In the genomic region with DNA sequence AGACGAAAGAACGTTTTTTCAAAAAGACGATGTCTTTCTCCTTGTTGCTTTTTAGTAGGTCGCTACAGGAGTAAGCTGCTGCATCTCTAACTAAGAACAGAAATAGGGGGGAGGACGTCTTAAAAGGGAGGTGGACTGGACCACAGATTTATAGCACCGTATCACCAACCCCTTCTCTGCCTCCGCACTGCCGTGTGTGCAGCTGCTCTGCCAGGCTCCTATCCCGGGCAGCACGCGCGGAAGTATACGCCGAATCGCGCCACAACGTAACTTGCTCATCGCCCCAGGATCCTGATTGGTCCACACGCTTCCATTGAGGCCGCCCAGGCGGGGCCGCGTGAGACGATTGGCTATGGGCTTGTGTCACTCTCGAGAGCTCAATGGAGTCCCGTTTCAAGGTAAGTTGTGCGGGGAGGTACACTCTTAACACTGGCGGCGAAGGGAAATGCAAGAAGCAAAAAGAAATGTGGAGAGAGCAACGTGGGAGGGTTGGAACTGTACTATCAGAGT, we compare ENCODE assay signal across 2 cellular contexts.
TF ChIP-seq lines count a peak whose summit lies in the region.

A gene (minus strand): TSS at position 121 of the 510 bp plus-strand sequence. CDS start 64,006 bp downstream, outside the sequence.

TF ChIP-seq in WTC11, 78 proteins besides CTCF, POLR2A, EP300 and RAD21 (continues in another document):
- TF ChIP-seq ZNF423 (CRISPR knock-in tag; IDR thresholded peaks at IDR 0.05) (no peak), CBFB (CRISPR knock-in tag; IDR thresholded peaks at IDR 0.05; ENCODE audit: low read depth) (0 out of 2 replicates have a peak, but pooled peaks have one; percentile 69), NR3C1 (CRISPR knock-in tag; conservative IDR thresholded peaks at IDR 0.05; ENCODE audit: low read depth) (no peak), KAT7 (CRISPR knock-in tag; IDR thresholded peaks at IDR 0.05; ENCODE audit: borderline replicate concordance) (0 out of 2 replicates have a peak, but pooled peaks have one; percentile 73), SP1 (CRISPR knock-in tag; conservative IDR thresholded peaks at IDR 0.05) (peak; percentile 93), ZNF232 (CRISPR knock-in tag; IDR thresholded peaks at IDR 0.05) (0 out of 2 replicates have a peak, but pooled peaks have one; percentile 81), TP53 (CRISPR knock-in tag; IDR thresholded peaks at IDR 0.05) (peak; percentile 63; the same call in 1 of the 2 replicates), FOXK1 (CRISPR knock-in tag; IDR thresholded peaks at IDR 0.05) (peak; percentile 94), PRRX2 (CRISPR knock-in tag; IDR thresholded peaks at IDR 0.05) (no peak), ZNF121 (CRISPR knock-in tag; IDR thresholded peaks at IDR 0.05) (no peak), FOXJ3 (CRISPR knock-in tag; IDR thresholded peaks at IDR 0.05; ENCODE audit: borderline replicate concordance) (no peak), ATF1 (CRISPR knock-in tag; IDR thresholded peaks at IDR 0.05) (no peak), ZBTB21 (CRISPR knock-in tag; IDR thresholded peaks at IDR 0.05; ENCODE audit: borderline replicate concordance) (peak; percentile 49; the same call in 1 of the 2 replicates), ETV6 (CRISPR knock-in tag; IDR thresholded peaks at IDR 0.05) (0 out of 2 replicates have a peak, but pooled peaks have one; percentile 78)
- TF ChIP-seq, protein P1, sequence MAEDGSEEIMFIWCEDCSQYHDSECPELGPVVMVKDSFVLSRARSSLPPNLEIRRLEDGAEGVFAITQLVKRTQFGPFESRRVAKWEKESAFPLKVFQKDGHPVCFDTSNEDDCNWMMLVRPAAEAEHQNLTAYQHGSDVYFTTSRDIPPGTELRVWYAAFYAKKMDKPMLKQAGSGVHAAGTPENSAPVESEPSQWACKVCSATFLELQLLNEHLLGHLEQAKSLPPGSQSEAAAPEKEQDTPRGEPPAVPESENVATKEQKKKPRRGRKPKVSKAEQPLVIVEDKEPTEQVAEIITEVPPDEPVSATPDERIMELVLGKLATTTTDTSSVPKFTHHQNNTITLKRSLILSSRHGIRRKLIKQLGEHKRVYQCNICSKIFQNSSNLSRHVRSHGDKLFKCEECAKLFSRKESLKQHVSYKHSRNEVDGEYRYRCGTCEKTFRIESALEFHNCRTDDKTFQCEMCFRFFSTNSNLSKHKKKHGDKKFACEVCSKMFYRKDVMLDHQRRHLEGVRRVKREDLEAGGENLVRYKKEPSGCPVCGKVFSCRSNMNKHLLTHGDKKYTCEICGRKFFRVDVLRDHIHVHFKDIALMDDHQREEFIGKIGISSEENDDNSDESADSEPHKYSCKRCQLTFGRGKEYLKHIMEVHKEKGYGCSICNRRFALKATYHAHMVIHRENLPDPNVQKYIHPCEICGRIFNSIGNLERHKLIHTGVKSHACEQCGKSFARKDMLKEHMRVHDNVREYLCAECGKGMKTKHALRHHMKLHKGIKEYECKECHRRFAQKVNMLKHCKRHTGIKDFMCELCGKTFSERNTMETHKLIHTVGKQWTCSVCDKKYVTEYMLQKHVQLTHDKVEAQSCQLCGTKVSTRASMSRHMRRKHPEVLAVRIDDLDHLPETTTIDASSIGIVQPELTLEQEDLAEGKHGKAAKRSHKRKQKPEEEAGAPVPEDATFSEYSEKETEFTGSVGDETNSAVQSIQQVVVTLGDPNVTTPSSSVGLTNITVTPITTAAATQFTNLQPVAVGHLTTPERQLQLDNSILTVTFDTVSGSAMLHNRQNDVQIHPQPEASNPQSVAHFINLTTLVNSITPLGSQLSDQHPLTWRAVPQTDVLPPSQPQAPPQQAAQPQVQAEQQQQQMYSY (CRISPR knock-in tag; IDR thresholded peaks at IDR 0.05) = no peak
- TF ChIP-seq, protein P2, sequence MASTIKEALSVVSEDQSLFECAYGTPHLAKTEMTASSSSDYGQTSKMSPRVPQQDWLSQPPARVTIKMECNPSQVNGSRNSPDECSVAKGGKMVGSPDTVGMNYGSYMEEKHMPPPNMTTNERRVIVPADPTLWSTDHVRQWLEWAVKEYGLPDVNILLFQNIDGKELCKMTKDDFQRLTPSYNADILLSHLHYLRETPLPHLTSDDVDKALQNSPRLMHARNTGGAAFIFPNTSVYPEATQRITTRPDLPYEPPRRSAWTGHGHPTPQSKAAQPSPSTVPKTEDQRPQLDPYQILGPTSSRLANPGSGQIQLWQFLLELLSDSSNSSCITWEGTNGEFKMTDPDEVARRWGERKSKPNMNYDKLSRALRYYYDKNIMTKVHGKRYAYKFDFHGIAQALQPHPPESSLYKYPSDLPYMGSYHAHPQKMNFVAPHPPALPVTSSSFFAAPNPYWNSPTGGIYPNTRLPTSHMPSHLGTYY (CRISPR knock-in tag; IDR thresholded peaks at IDR 0.05) = no peak
- TF ChIP-seq, protein P3, sequence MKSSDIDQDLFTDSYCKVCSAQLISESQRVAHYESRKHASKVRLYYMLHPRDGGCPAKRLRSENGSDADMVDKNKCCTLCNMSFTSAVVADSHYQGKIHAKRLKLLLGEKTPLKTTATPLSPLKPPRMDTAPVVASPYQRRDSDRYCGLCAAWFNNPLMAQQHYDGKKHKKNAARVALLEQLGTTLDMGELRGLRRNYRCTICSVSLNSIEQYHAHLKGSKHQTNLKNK (CRISPR knock-in tag; IDR thresholded peaks at IDR 0.05) = no peak
- TF ChIP-seq, protein P4, sequence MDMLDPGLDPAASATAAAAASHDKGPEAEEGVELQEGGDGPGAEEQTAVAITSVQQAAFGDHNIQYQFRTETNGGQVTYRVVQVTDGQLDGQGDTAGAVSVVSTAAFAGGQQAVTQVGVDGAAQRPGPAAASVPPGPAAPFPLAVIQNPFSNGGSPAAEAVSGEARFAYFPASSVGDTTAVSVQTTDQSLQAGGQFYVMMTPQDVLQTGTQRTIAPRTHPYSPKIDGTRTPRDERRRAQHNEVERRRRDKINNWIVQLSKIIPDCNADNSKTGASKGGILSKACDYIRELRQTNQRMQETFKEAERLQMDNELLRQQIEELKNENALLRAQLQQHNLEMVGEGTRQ (CRISPR knock-in tag; IDR thresholded peaks at IDR 0.05) = peak; percentile 47
- TF ChIP-seq, protein P5, sequence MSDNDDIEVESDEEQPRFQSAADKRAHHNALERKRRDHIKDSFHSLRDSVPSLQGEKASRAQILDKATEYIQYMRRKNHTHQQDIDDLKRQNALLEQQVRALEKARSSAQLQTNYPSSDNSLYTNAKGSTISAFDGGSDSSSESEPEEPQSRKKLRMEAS (CRISPR knock-in tag; IDR thresholded peaks at IDR 0.05) = peak; percentile 80; the same call in 1 of the 2 replicates

TF ChIP-seq in H1, 55 proteins besides CTCF, POLR2A, EP300 and RAD21 (continues in another document):
- TF ChIP-seq, protein P6, sequence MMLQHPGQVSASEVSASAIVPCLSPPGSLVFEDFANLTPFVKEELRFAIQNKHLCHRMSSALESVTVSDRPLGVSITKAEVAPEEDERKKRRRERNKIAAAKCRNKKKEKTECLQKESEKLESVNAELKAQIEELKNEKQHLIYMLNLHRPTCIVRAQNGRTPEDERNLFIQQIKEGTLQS (IDR thresholded peaks at IDR 0.05; ENCODE audit: insufficient read depth, low read depth, low read length) = no peak
- TF ChIP-seq CHD2 (IDR thresholded peaks at IDR 0.05; ENCODE audit: low read length) (peak; percentile 98), SAP30 (IDR thresholded peaks at IDR 0.05; ENCODE audit: insufficient read depth, insufficient replicate concordance, low read length) (peak; percentile 52), JUN (IDR thresholded peaks at IDR 0.05; ENCODE audit: low read depth, low read length) (no peak), CBX8 (IDR thresholded peaks at IDR 0.05; ENCODE audit: borderline replicate concordance, low read depth, low read length) (no peak), CHD1 (IDR thresholded peaks at IDR 0.05; ENCODE audit: low read depth, low read length) (no peak), ZNF274 (IDR thresholded peaks at IDR 0.05; ENCODE audit: borderline replicate concordance, extremely low read depth, low read length) (no peak), BCL11A (IDR thresholded peaks at IDR 0.05; ENCODE audit: low read depth in 2 of 2, low read length in 2 of 2) (no peak), GTF2F1 (IDR thresholded peaks at IDR 0.05; ENCODE audit: borderline replicate concordance, low read depth, low read length) (no peak), CTBP2 (IDR thresholded peaks at IDR 0.05; ENCODE audit: borderline replicate concordance, insufficient read depth, insufficient read length, low read length) (no peak), NRF1 (IDR thresholded peaks at IDR 0.05; ENCODE audit: low read depth, low read length) (no peak), TAF1 (IDR thresholded peaks at IDR 0.05; ENCODE audit: low read depth, low read length) (peak; percentile 90), RBBP5 (IDR thresholded peaks at IDR 0.05; ENCODE audit: borderline replicate concordance, low read depth, low read length) (peak; percentile 66; the same call in 1 of the 2 replicates), KDM1A (IDR thresholded peaks at IDR 0.05; ENCODE audit: borderline replicate concordance, low read length) (peak; percentile 97), ASH2L (IDR thresholded peaks at IDR 0.05; ENCODE audit: low read length) (peak; percentile 89), BACH1 (IDR thresholded peaks at IDR 0.05; ENCODE audit: low read length) (no peak), TEAD4 (IDR thresholded peaks at IDR 0.05; ENCODE audit: low read depth, low read length) (peak; percentile 15; the same call in 1 of the 2 replicates), HDAC2 (IDR thresholded peaks at IDR 0.05; ENCODE audit: borderline replicate concordance in 1 of 2, low read depth in 2 of 2, low read length in 2 of 2) (no peak), HDAC6 (IDR thresholded peaks at IDR 0.05; ENCODE audit: low read depth, low read length) (no peak), CEBPB (IDR thresholded peaks at IDR 0.05; ENCODE audit: low read depth, low read length) (no peak), GABPA (IDR thresholded peaks at IDR 0.05; ENCODE audit: borderline replicate concordance, insufficient read depth, low read length) (no peak), CBX5 (IDR thresholded peaks at IDR 0.05; ENCODE audit: low read depth, low read length) (no peak), FOSL1 (IDR thresholded peaks at IDR 0.05; ENCODE audit: insufficient read depth, low read depth, low read length) (no peak), TAF7 (optimal IDR thresholded peaks at IDR 0.05; ENCODE audit: borderline replicate concordance, low read depth, low read length) (no peak), SIX5 (IDR thresholded peaks at IDR 0.05; ENCODE audit: low read depth, low read length) (no peak), TBP (IDR thresholded peaks at IDR 0.05; ENCODE audit: low read depth, low read length) (peak; percentile 76), EZH2 (IDR thresholded peaks at IDR 0.05; ENCODE audit: low read depth, low read length, severe bottlenecking) (no peak), SP4 (IDR thresholded peaks at IDR 0.05; ENCODE audit: low read length) (peak; percentile 77; the same call in 1 of the 2 replicates), NANOG (IDR thresholded peaks at IDR 0.05; ENCODE audit: insufficient read depth, low read depth, low read length, poor library complexity, severe bottlenecking) (peak; percentile 68), SIN3A (conservative IDR thresholded peaks at IDR 0.05 in 1 of 2, IDR thresholded peaks at IDR 0.05 in 1 of 2; ENCODE audit: low read depth in 1 of 2, low read length in 2 of 2) (peak in 1 of 2 experiments; percentile 74; a peak in 2 of 4 replicates), TCF12 (IDR thresholded peaks at IDR 0.05; ENCODE audit: low read depth, low read length) (no peak), SRF (IDR thresholded peaks at IDR 0.05; ENCODE audit: low read depth, low read length) (no peak)
- TF ChIP-seq, protein P7, sequence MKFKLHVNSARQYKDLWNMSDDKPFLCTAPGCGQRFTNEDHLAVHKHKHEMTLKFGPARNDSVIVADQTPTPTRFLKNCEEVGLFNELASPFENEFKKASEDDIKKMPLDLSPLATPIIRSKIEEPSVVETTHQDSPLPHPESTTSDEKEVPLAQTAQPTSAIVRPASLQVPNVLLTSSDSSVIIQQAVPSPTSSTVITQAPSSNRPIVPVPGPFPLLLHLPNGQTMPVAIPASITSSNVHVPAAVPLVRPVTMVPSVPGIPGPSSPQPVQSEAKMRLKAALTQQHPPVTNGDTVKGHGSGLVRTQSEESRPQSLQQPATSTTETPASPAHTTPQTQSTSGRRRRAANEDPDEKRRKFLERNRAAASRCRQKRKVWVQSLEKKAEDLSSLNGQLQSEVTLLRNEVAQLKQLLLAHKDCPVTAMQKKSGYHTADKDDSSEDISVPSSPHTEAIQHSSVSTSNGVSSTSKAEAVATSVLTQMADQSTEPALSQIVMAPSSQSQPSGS (IDR thresholded peaks at IDR 0.05; ENCODE audit: low read length) = 0 out of 2 replicates have a peak, but pooled peaks have one; percentile 48
- TF ChIP-seq, protein P4 (IDR thresholded peaks at IDR 0.05; ENCODE audit: low read length) = no peak
- TF ChIP-seq, protein P5 (IDR thresholded peaks at IDR 0.05) = peak; percentile 79
- TF ChIP-seq, protein P8, sequence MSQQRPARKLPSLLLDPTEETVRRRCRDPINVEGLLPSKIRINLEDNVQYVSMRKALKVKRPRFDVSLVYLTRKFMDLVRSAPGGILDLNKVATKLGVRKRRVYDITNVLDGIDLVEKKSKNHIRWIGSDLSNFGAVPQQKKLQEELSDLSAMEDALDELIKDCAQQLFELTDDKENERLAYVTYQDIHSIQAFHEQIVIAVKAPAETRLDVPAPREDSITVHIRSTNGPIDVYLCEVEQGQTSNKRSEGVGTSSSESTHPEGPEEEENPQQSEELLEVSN (IDR thresholded peaks at IDR 0.05) = peak; percentile 54; the same call in 1 of the 2 replicates
